Comparison of ENCODE assay signal across 24 cellular contexts in genomic region chr21:25398630-25399029, GRCh38.
DNase-seq lines count a peak whose midpoint lies in the region; ATAC-seq, FAIRE-seq and TF ChIP-seq lines count a peak whose summit lies in the region.
"Had no signal": no experiment of that assay in that cellular context is flagged by ENCODE, and none has a peak within 500 bp of the region (broad histone marks: within the 10 kb centered on the region; RNA-seq: fewer than 3 reads in every experiment).

No MANE protein-coding gene starts in this region.

- H4K8ac ChIP-seq in mesendoderm (ENCODE audit: low read depth, low read length): no peak overlapping the region

- TF ChIP-seq EP300 in GM12878 (IDR thresholded peaks at IDR 0.05; ENCODE audit: borderline replicate concordance in 1 of 2, control insufficient read depth in 1 of 2, low read depth in 2 of 2, low read length in 2 of 2): no peak

- H3K9me3 ChIP-seq in OCI-LY3 (ENCODE audit: insufficient read depth, low read length): no peaks in the 10 kb centered on the region
- H3K9me3 ChIP-seq in GM12878 (replicated peaks; ENCODE audit: control insufficient read depth, insufficient read depth, low read length): peaks cover 26% of the 10 kb centered on the region
- H3K9me3 ChIP-seq: A549, BE2C, HAP-1 had no signal

- no peak for TF ChIP-seq RAD21 in GM12878 (IDR thresholded peaks at IDR 0.05; ENCODE audit: insufficient read depth, low read depth, low read length)

- no peak for FAIRE-seq in GM12891 (lab: Jason Lieb, UNC)
- FAIRE-seq in GM12878 (lab: Jason Lieb, UNC): no peak
- FAIRE-seq: A549, D721Med, H54 had no signal

- 100% methylated on average over 3 of the region's 3 CpGs for WGBS in GM12878 (ENCODE audit: insufficient coverage, insufficient replicate concordance, low lambda C conversion rate, missing lambda C conversion rate)
- no CpG with 5 or more reads among the region's 3 CpGs for WGBS in mesendoderm (ENCODE audit: extremely low coverage, insufficient coverage, low lambda C conversion rate)

- peaks cover 51% of the 10 kb centered on the region for H3K4me1 ChIP-seq in OCI-LY3 (ENCODE audit: low read length)
- H3K4me1 ChIP-seq in GM12878 (ENCODE audit: control insufficient read depth, insufficient read depth, low read length): peaks cover 20% of the 10 kb centered on the region
- no peaks in the 10 kb centered on the region for H3K4me1 ChIP-seq in mesendoderm (ENCODE audit: control insufficient read depth, low read depth, low read length)
- H3K4me1 ChIP-seq: A549, HAP-1 had no signal

- H3K56ac ChIP-seq in mesendoderm (ENCODE audit: low read length): no peak overlapping the region

- H2AK5ac ChIP-seq in mesendoderm (ENCODE audit: low read length): no peak overlapping the region

- H3K4me3 ChIP-seq in OCI-LY3 (ENCODE audit: low read length): no peak overlapping the region
- no peak overlapping the region for H3K4me3 ChIP-seq in GM12878
- no peak overlapping the region for H3K4me3 ChIP-seq in mesendoderm (ENCODE audit: low read length)
- H3K4me3 ChIP-seq: A549; BLaER1 treated with 17β-estradiol and CSF1 and Interleukin-3, amounts not matched to agents 10 nM and 100 nM; HAP-1 had no signal

- TF ChIP-seq POLR2A in GM12891 (IDR thresholded peaks at IDR 0.05; ENCODE audit: low read depth, low read length): no peak
- TF ChIP-seq POLR2A in GM12878 (IDR thresholded peaks at IDR 0.05; ENCODE audit: low read depth, low read length): no peak

- intact Hi-C loops in GM12878 (cut with micrococcal nuclease; ENCODE audit: unreplicated experiment): loop anchor here (5.0 kb wide), 2 partner anchors 211 to 339 kb away; no protein-coding TSS in a partner anchor

- no TSS peak for BruUV-seq in GM12878 (replicated peaks; lab: Mats Ljungman, UMichigan)

- TF ChIP-seq CTCF in OCI-LY3 (IDR thresholded peaks at IDR 0.05; ENCODE audit: low read depth, low read length) (no peak), GM12878 (IDR thresholded peaks at IDR 0.05 in 2 of 3, conservative IDR thresholded peaks at IDR 0.05 in 1 of 3; ENCODE audit: control insufficient read depth in 2 of 3, extremely low read depth in 1 of 3, insufficient read depth in 1 of 3, low read depth in 3 of 3, low read length in 3 of 3) (no peak)

- no peak overlapping the region for H2BK120ac ChIP-seq in mesendoderm (ENCODE audit: low read depth, low read length)

- H3K4me2 ChIP-seq in OCI-LY3 (ENCODE audit: low read length) (no peak overlapping the region), GM12878 (ENCODE audit: control insufficient read depth, insufficient read depth) (no peak overlapping the region), mesendoderm (ENCODE audit: low read length) (no peak overlapping the region)
- H3K4me2 ChIP-seq: A549; BLaER1 treated with 17β-estradiol and CSF1 and Interleukin-3, amounts not matched to agents 10 nM and 100 nM had no signal

- ATAC-seq in GM12878 (no peak), HG03354 (IDR thresholded peaks at IDR 0.05; ENCODE audit: poor library complexity, severe bottlenecking, unreplicated experiment) (no peak)
- ATAC-seq: A549 had no signal

- H2AFZ ChIP-seq in OCI-LY3 (ENCODE audit: low read depth, low read length) (no peak overlapping the region), GM12878 (ENCODE audit: control insufficient read depth, low read depth, low read length) (no peak overlapping the region)

- SMC1A ChIA-PET in GM12878 (lab: Charles Lee; ENCODE audit: uncharacterized antibody, unreplicated experiment): interaction anchor here (0.7 to 4.5 kb wide), 7 partner anchors 9 to 24 kb away, joined by 3 to 25 read pairs (median 4); no protein-coding TSS in a partner anchor

- no peak overlapping the region for H2BK5ac ChIP-seq in mesendoderm (ENCODE audit: low read length)

- CTCF ChIA-PET in GM12878 (lab: Yijun Ruan, JAX): interaction anchor here (0.9 kb wide), 1 partner anchor 23 kb away, joined by 3 read pairs; no protein-coding TSS in a partner anchor

- H3K9ac ChIP-seq in OCI-LY3 (ENCODE audit: low read length) (peak overlapping the region; percentile 10; the same call in 1 of the 2 replicates), GM12878 (ENCODE audit: control insufficient read depth, insufficient read depth, low read length) (no peak overlapping the region), mesendoderm (ENCODE audit: low read length) (no peak overlapping the region)
- H3K9ac ChIP-seq: BLaER1 treated with 17β-estradiol and CSF1 and Interleukin-3, amounts not matched to agents 10 nM and 100 nM had no signal

- no peak overlapping the region for H3K4ac ChIP-seq in mesendoderm (ENCODE audit: low read depth, low read length)

- H4K20me1 ChIP-seq in OCI-LY3 (ENCODE audit: insufficient read depth, low read length): no peaks in the 10 kb centered on the region
- H4K20me1 ChIP-seq in GM12878 (ENCODE audit: control insufficient read depth, insufficient read depth): no peaks in the 10 kb centered on the region
- H4K20me1 ChIP-seq: BLaER1 treated with 17β-estradiol and CSF1 and Interleukin-3, amounts not matched to agents 10 nM and 100 nM had no signal

- in situ Hi-C loops in GM12878 (cut with MboI): no loop called here

- no peak overlapping the region for H3K18ac ChIP-seq in mesendoderm (ENCODE audit: low read length)

- no peaks in the 10 kb centered on the region for H3K79me1 ChIP-seq in mesendoderm (ENCODE audit: low read length)

- RAD21 ChIA-PET in GM12878 (lab: Charles Lee; ENCODE audit: unreplicated experiment): interaction anchor here (1.4 kb wide), 1 partner anchor 13 kb away, joined by 4 read pairs; no protein-coding TSS in a partner anchor

- no peak overlapping the region for H4K5ac ChIP-seq in mesendoderm (ENCODE audit: low read length)

- POLR2A ChIA-PET in GM12878 (lab: Charles Lee): interaction anchor here (0.7 to 1.2 kb wide), 2 partner anchors 15 to 165 kb away, joined by 3 read pairs; no protein-coding TSS in a partner anchor

- no peak overlapping the region for H2BK15ac ChIP-seq in mesendoderm (replicated peaks; ENCODE audit: low read depth)

- peak; percentile 3 for DNase-seq in NOMO-1 treated with DMSO at 0.1 percent for 48 hours (lab: John Stamatoyannopoulos, UW; ENCODE audit: unreplicated experiment)
- no peak for DNase-seq in NOMO-1 (lab: John Stamatoyannopoulos, UW; ENCODE audit: unreplicated experiment in 2 of 2)
- no peak for DNase-seq in GM12891 (ENCODE audit: insufficient read length, low spot score)
- no peak for DNase-seq in GM12878 (ENCODE audit: low read depth, low spot score)
- no peak for DNase-seq in mesendoderm
- DNase-seq: 8988T; ACHN; AML-193; CD4-positive, alpha-beta T cell; CD8-positive, alpha-beta memory T cell; DMS 273 treated with DMSO at 0.1 percent for 48 hours; DMS79; EL; GDM1; GOT3; HFFc6 had no signal

- H3K23ac ChIP-seq in mesendoderm (ENCODE audit: low read length): no peak overlapping the region

- H3K27me3 ChIP-seq in OCI-LY3 (ENCODE audit: low read depth, low read length) (no peaks in the 10 kb centered on the region), GM12878 (replicated peaks in 1 of 2; ENCODE audit: control insufficient read depth in 2 of 2, insufficient read depth in 2 of 2, low read length in 1 of 2) (no peaks in the 10 kb centered on the region), mesendoderm (ENCODE audit: insufficient read depth, low read length, poor library complexity) (no peaks in the 10 kb centered on the region)
- H3K27me3 ChIP-seq: BE2C; BLaER1 treated with 17β-estradiol and CSF1 and Interleukin-3, amounts not matched to agents 10 nM and 100 nM had no signal

- H3K27ac ChIP-seq in OCI-LY3 (ENCODE audit: low read length): peak overlapping the region; percentile 99; the same call in 1 of the 2 replicates
- H3K27ac ChIP-seq in GM12878 (ENCODE audit: control insufficient read depth, insufficient read depth): no peak overlapping the region
- H3K27ac ChIP-seq in mesendoderm (ENCODE audit: low read depth, low read length): no peak overlapping the region
- H3K27ac ChIP-seq: A549; BLaER1 treated with 17β-estradiol and CSF1 and Interleukin-3, amounts not matched to agents 10 nM and 100 nM had no signal

- H3K79me2 ChIP-seq in OCI-LY3 (ENCODE audit: low read length) (peaks cover 13% of the 10 kb centered on the region; the same call in 1 of the 2 replicates), GM12878 (ENCODE audit: control insufficient read depth, insufficient read depth, low read length) (peaks cover 29% of the 10 kb centered on the region), mesendoderm (ENCODE audit: control insufficient read depth, insufficient read depth, low read length) (no peaks in the 10 kb centered on the region)

- H3K36me3 ChIP-seq in OCI-LY3 (replicated peaks; ENCODE audit: low read depth, low read length) (peaks cover 11% of the 10 kb centered on the region), GM12878 (ENCODE audit: control insufficient read depth in 2 of 2, insufficient read depth in 2 of 2, low read length in 1 of 2) (peaks cover 0 to 2% of the 10 kb centered on the region in 2 experiments; a peak in 2 of 4 replicates), mesendoderm (ENCODE audit: control insufficient read depth, insufficient read depth, low read length) (no peaks in the 10 kb centered on the region)
- H3K36me3 ChIP-seq: BE2C; BLaER1 treated with 17β-estradiol and CSF1 and Interleukin-3, amounts not matched to agents 10 nM and 100 nM; HAP-1 had no signal

TF ChIP-seq in GM12891, 5 proteins besides CTCF, POLR2A, EP300 and RAD21:
- TF ChIP-seq SPI1 (IDR thresholded peaks at IDR 0.05; ENCODE audit: low read depth, low read length) (peak; percentile 69), POU2F2 (IDR thresholded peaks at IDR 0.05; ENCODE audit: low read depth, low read length) (no peak)
TF ChIP-seq in GM12891: peak in this region for 1.

TF ChIP-seq in GM12878, 131 proteins besides CTCF, POLR2A, EP300 and RAD21 (continues in another document):
- no peak for TF ChIP-seq ELK1 (IDR thresholded peaks at IDR 0.05; ENCODE audit: low read depth, low read length)
- TF ChIP-seq IRF3 (IDR thresholded peaks at IDR 0.05): no peak
- TF ChIP-seq SREBF1 (IDR thresholded peaks at IDR 0.05; ENCODE audit: low read length): no peak
- TF ChIP-seq CBX3 (IDR thresholded peaks at IDR 0.05; ENCODE audit: borderline replicate concordance, low read depth): no peak
